Comparison of ENCODE assay signal across 1 cellular context in the genomic region with DNA sequence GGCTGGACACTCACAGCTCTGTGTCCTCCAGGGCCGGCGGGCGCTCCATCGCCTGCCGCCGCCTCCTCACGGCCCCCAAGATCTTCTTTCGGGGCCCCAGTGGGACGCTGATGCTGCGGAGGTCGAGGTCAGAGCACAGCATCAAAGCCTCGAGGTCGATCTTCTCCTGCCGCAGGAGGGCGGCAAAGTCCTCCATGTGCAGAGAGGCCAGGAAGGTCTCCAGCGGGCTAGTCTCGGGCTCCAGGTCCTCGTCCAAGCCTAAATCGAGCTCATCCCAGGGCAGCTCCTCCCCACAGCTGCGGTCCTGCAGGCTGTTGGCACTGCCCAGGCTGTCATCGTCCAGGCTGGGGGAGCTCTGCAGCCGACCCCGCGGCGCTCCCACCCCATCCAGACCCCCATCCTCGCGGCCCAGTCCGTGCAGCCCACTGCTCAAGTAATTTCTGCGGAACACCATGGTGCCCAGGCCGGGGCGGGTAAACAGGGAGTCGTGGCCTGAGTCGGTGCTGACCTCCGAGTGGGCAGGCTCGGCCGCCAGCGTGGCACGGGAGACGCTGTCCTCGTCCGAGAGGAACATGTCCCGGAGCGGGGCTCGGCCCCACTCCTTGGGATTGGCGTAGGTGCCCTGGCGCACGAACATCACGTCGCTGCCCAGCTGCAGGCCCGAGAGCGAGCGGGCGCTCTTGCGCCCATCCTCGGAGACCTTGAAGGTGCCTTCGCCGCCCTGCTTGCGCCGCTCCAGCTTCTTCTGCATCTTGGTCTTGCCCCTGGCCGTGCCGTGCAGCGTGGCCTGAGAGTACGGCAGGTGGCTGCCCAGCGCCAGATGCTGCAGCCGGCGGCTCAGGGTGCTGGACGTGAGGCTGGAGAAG.
TF ChIP-seq lines count a peak whose summit lies in the region.

No MANE protein-coding gene starts in this region.

TF ChIP-seq in HepG2, 621 proteins besides CTCF, POLR2A, EP300 and RAD21 (continued from another document and continues in another):
- TF ChIP-seq, protein P1, sequence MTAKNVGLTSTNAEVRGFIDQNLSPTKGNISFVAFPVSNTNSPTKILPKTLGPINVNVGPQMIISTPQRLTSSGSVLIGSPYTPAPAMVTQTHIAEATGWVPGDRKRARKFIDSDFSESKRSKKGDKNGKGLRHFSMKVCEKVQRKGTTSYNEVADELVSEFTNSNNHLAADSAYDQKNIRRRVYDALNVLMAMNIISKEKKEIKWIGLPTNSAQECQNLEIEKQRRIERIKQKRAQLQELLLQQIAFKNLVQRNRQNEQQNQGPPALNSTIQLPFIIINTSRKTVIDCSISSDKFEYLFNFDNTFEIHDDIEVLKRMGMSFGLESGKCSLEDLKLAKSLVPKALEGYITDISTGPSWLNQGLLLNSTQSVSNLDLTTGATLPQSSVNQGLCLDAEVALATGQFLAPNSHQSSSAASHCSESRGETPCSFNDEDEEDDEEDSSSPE (CRISPR knock-in tag; IDR thresholded peaks at IDR 0.05), result 0 out of 2 replicates have a peak, but pooled peaks have one; percentile 35
- peak in 1 of 2 experiments; percentile 61; a peak in 1 of 4 replicates for TF ChIP-seq NR2F1 (CRISPR knock-in tag; IDR thresholded peaks at IDR 0.05)
- peak; percentile 54; the same call in 1 of the 2 replicates for TF ChIP-seq KDM2A (CRISPR knock-in tag; IDR thresholded peaks at IDR 0.05; ENCODE audit: borderline replicate concordance, low read depth)
- no peak for TF ChIP-seq FOXA1 (IDR thresholded peaks at IDR 0.05)
- no peak for TF ChIP-seq FOXA1 (CRISPR knock-in tag; IDR thresholded peaks at IDR 0.05)
- no peak for TF ChIP-seq ZNF264 (CRISPR knock-in tag; IDR thresholded peaks at IDR 0.05)
- no peak for TF ChIP-seq ZNF761 (CRISPR knock-in tag; conservative IDR thresholded peaks at IDR 0.05)
- TF ChIP-seq, protein P2, sequence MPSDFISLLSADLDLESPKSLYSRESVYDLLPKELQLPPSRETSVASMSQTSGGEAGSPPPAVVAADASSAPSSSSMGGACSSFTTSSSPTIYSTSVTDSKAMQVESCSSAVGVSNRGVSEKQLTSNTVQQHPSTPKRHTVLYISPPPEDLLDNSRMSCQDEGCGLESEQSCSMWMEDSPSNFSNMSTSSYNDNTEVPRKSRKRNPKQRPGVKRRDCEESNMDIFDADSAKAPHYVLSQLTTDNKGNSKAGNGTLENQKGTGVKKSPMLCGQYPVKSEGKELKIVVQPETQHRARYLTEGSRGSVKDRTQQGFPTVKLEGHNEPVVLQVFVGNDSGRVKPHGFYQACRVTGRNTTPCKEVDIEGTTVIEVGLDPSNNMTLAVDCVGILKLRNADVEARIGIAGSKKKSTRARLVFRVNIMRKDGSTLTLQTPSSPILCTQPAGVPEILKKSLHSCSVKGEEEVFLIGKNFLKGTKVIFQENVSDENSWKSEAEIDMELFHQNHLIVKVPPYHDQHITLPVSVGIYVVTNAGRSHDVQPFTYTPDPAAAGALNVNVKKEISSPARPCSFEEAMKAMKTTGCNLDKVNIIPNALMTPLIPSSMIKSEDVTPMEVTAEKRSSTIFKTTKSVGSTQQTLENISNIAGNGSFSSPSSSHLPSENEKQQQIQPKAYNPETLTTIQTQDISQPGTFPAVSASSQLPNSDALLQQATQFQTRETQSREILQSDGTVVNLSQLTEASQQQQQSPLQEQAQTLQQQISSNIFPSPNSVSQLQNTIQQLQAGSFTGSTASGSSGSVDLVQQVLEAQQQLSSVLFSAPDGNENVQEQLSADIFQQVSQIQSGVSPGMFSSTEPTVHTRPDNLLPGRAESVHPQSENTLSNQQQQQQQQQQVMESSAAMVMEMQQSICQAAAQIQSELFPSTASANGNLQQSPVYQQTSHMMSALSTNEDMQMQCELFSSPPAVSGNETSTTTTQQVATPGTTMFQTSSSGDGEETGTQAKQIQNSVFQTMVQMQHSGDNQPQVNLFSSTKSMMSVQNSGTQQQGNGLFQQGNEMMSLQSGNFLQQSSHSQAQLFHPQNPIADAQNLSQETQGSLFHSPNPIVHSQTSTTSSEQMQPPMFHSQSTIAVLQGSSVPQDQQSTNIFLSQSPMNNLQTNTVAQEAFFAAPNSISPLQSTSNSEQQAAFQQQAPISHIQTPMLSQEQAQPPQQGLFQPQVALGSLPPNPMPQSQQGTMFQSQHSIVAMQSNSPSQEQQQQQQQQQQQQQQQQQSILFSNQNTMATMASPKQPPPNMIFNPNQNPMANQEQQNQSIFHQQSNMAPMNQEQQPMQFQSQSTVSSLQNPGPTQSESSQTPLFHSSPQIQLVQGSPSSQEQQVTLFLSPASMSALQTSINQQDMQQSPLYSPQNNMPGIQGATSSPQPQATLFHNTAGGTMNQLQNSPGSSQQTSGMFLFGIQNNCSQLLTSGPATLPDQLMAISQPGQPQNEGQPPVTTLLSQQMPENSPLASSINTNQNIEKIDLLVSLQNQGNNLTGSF (CRISPR knock-in tag; IDR thresholded peaks at IDR 0.05), result 0 out of 2 replicates have a peak, but pooled peaks have one; percentile 37
- TF ChIP-seq, protein P3, sequence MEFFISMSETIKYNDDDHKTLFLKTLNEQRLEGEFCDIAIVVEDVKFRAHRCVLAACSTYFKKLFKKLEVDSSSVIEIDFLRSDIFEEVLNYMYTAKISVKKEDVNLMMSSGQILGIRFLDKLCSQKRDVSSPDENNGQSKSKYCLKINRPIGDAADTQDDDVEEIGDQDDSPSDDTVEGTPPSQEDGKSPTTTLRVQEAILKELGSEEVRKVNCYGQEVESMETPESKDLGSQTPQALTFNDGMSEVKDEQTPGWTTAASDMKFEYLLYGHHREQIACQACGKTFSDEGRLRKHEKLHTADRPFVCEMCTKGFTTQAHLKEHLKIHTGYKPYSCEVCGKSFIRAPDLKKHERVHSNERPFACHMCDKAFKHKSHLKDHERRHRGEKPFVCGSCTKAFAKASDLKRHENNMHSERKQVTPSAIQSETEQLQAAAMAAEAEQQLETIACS (CRISPR knock-in tag; IDR thresholded peaks at IDR 0.05), result no peak
- TF ChIP-seq EEA1 (CRISPR knock-in tag; IDR thresholded peaks at IDR 0.05; ENCODE audit: borderline replicate concordance), result no peak
- peak; percentile 55; the same call in 1 of the 2 replicates for TF ChIP-seq ZNF598 (CRISPR knock-in tag; IDR thresholded peaks at IDR 0.05; ENCODE audit: borderline replicate concordance)
- TF ChIP-seq, protein P4, sequence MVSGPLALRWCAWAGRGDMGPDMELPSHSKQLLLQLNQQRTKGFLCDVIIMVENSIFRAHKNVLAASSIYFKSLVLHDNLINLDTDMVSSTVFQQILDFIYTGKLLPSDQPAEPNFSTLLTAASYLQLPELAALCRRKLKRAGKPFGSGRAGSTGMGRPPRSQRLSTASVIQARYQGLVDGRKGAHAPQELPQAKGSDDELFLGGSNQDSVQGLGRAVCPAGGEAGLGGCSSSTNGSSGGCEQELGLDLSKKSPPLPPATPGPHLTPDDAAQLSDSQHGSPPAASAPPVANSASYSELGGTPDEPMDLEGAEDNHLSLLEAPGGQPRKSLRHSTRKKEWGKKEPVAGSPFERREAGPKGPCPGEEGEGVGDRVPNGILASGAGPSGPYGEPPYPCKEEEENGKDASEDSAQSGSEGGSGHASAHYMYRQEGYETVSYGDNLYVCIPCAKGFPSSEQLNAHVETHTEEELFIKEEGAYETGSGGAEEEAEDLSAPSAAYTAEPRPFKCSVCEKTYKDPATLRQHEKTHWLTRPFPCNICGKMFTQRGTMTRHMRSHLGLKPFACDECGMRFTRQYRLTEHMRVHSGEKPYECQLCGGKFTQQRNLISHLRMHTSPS (CRISPR knock-in tag; IDR thresholded peaks at IDR 0.05; ENCODE audit: low read depth), result no peak
- no peak for TF ChIP-seq ATF7 (IDR thresholded peaks at IDR 0.05)
- no peak for TF ChIP-seq ATF7 (CRISPR knock-in tag; IDR thresholded peaks at IDR 0.05)
- TF ChIP-seq, protein P5, sequence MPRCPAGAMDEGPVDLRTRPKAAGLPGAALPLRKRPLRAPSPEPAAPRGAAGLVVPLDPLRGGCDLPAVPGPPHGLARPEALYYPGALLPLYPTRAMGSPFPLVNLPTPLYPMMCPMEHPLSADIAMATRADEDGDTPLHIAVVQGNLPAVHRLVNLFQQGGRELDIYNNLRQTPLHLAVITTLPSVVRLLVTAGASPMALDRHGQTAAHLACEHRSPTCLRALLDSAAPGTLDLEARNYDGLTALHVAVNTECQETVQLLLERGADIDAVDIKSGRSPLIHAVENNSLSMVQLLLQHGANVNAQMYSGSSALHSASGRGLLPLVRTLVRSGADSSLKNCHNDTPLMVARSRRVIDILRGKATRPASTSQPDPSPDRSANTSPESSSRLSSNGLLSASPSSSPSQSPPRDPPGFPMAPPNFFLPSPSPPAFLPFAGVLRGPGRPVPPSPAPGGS (CRISPR knock-in tag; IDR thresholded peaks at IDR 0.05), result peak; percentile 41; the same call in 1 of the 2 replicates
- peak; percentile 15; the same call in 1 of the 2 replicates for TF ChIP-seq ETV5 (CRISPR knock-in tag; IDR thresholded peaks at IDR 0.05; ENCODE audit: borderline replicate concordance)
- 0 out of 2 replicates have a peak, but pooled peaks have one; percentile 61 for TF ChIP-seq NFKB2 (CRISPR knock-in tag; IDR thresholded peaks at IDR 0.05; ENCODE audit: borderline replicate concordance)
- 0 out of 2 replicates have a peak, but pooled peaks have one; percentile 11 for TF ChIP-seq HOXA3 (CRISPR knock-in tag; IDR thresholded peaks at IDR 0.05)
- TF ChIP-seq ZKSCAN8 (CRISPR knock-in tag; IDR thresholded peaks at IDR 0.05; ENCODE audit: borderline replicate concordance), result no peak
- TF ChIP-seq, protein P6, sequence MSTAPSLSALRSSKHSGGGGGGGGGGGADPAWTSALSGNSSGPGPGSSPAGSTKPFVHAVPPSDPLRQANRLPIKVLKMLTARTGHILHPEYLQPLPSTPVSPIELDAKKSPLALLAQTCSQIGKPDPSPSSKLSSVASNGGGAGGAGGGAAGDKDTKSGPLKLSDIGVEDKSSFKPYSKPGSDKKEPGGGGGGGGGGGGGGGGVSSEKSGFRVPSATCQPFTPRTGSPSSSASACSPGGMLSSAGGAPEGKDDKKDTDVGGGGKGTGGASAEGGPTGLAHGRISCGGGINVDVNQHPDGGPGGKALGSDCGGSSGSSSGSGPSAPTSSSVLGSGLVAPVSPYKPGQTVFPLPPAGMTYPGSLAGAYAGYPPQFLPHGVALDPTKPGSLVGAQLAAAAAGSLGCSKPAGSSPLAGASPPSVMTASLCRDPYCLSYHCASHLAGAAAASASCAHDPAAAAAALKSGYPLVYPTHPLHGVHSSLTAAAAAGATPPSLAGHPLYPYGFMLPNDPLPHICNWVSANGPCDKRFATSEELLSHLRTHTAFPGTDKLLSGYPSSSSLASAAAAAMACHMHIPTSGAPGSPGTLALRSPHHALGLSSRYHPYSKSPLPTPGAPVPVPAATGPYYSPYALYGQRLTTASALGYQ (CRISPR knock-in tag; IDR thresholded peaks at IDR 0.05), result no peak
- no peak for TF ChIP-seq STAT5B (CRISPR knock-in tag; IDR thresholded peaks at IDR 0.05)
- TF ChIP-seq MYC (CRISPR knock-in tag; IDR thresholded peaks at IDR 0.05; ENCODE audit: borderline replicate concordance), result peak; percentile 4; the same call in 1 of the 2 replicates
- TF ChIP-seq KAT8 (CRISPR knock-in tag; IDR thresholded peaks at IDR 0.05), result 0 out of 2 replicates have a peak, but pooled peaks have one; percentile 27
- TF ChIP-seq, protein P7, sequence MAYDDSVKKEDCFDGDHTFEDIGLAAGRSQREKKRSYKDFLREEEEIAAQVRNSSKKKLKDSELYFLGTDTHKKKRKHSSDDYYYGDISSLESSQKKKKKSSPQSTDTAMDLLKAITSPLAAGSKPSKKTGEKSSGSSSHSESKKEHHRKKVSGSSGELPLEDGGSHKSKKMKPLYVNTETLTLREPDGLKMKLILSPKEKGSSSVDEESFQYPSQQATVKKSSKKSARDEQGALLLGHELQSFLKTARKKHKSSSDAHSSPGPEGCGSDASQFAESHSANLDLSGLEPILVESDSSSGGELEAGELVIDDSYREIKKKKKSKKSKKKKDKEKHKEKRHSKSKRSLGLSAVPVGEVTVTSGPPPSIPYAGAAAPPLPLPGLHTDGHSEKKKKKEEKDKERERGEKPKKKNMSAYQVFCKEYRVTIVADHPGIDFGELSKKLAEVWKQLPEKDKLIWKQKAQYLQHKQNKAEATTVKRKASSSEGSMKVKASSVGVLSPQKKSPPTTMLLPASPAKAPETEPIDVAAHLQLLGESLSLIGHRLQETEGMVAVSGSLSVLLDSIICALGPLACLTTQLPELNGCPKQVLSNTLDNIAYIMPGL (CRISPR knock-in tag; IDR thresholded peaks at IDR 0.05; ENCODE audit: borderline replicate concordance in 1 of 2, low read depth in 1 of 2), result 0 out of 4 replicates have a peak, but pooled peaks of 1 of the 2 experiments have one; percentile 27
- no peak for TF ChIP-seq ZNF577 (CRISPR knock-in tag; IDR thresholded peaks at IDR 0.05; ENCODE audit: borderline replicate concordance, low read depth)
- TF ChIP-seq, protein P8, sequence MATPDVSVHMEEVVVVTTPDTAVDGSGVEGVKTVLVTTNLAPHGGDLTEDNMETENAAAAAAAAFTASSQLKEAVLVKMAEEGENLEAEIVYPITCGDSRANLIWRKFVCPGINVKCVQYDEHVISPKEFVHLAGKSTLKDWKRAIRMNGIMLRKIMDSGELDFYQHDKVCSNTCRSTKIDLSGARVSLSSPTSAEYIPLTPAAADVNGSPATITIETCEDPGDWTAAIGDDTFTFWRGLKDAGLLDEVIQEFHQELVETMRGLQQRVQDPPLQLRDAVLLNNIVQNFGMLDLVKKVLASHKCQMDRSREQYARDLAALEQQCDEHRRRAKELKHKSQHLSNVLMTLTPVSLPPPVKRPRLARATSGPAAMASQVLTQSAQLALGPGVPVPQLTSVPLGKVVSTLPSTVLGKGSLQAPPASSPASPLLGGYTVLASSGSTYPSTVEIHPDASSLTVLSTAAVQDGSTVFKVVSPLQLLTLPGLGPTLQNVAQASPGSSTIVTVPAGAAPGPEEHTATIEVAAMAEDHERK (CRISPR knock-in tag; IDR thresholded peaks at IDR 0.05; ENCODE audit: low read depth), result no peak
- peak; percentile 44; the same call in 1 of the 2 replicates for TF ChIP-seq ZNF451 (CRISPR knock-in tag; IDR thresholded peaks at IDR 0.05)
- no peak for TF ChIP-seq GZF1 (CRISPR knock-in tag; IDR thresholded peaks at IDR 0.05)
- no peak for TF ChIP-seq ZNF329 (CRISPR knock-in tag; IDR thresholded peaks at IDR 0.05; ENCODE audit: low read depth)
- TF ChIP-seq MIER3 (CRISPR knock-in tag; IDR thresholded peaks at IDR 0.05; ENCODE audit: borderline replicate concordance), result no peak
- TF ChIP-seq, protein P9, sequence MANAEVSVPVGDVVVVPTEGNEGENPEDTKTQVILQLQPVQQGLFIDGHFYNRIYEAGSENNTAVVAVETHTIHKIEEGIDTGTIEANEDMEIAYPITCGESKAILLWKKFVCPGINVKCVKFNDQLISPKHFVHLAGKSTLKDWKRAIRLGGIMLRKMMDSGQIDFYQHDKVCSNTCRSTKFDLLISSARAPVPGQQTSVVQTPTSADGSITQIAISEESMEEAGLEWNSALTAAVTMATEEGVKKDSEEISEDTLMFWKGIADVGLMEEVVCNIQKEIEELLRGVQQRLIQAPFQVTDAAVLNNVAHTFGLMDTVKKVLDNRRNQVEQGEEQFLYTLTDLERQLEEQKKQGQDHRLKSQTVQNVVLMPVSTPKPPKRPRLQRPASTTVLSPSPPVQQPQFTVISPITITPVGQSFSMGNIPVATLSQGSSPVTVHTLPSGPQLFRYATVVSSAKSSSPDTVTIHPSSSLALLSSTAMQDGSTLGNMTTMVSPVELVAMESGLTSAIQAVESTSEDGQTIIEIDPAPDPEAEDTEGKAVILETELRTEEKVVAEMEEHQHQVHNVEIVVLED (CRISPR knock-in tag; IDR thresholded peaks at IDR 0.05; ENCODE audit: borderline replicate concordance), result no peak
- TF ChIP-seq SMAD3 (CRISPR knock-in tag; IDR thresholded peaks at IDR 0.05), result no peak
- no peak for TF ChIP-seq DPF2 (CRISPR knock-in tag; IDR thresholded peaks at IDR 0.05; ENCODE audit: borderline replicate concordance, low read depth)
- TF ChIP-seq NFIC (IDR thresholded peaks at IDR 0.05; ENCODE audit: low read length), result no peak
